Comparison of ENCODE assay signal across 1 cellular context in the genomic region with DNA sequence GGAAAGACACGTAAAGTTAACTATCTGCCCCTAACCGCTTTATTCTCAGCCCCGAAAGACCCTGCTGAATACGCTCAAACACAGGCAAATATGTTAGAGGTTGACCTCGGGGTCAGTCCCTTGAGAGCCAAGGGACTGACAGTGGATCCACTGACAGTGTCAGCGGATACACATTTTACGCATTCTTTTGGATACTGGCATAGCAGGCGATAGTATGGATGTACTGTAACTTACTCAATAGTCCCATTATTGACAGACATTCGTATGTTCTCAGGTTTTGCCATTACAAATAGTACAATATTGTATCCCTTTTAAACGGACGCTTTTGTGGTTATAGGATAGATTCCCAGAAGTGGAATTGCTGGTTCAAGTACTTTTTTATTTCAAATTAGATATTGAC.
TF ChIP-seq lines count a peak whose summit lies in the region.

No MANE protein-coding gene starts in this region.

TF ChIP-seq in A549, 52 proteins besides CTCF, POLR2A, EP300 and RAD21 (continued from another document):
- TF ChIP-seq, protein P1, sequence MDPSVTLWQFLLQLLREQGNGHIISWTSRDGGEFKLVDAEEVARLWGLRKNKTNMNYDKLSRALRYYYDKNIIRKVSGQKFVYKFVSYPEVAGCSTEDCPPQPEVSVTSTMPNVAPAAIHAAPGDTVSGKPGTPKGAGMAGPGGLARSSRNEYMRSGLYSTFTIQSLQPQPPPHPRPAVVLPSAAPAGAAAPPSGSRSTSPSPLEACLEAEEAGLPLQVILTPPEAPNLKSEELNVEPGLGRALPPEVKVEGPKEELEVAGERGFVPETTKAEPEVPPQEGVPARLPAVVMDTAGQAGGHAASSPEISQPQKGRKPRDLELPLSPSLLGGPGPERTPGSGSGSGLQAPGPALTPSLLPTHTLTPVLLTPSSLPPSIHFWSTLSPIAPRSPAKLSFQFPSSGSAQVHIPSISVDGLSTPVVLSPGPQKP (IDR thresholded peaks at IDR 0.05; ENCODE audit: low read depth, low read length): no peak
- TF ChIP-seq FOXS1 (CRISPR knock-in tag; IDR thresholded peaks at IDR 0.05) (no peak), NFE2L2 (conservative IDR thresholded peaks at IDR 0.05; ENCODE audit: low read length) (no peak), HEYL (CRISPR knock-in tag; IDR thresholded peaks at IDR 0.05) (no peak), ZC3H11A (IDR thresholded peaks at IDR 0.05) (no peak), JUN (IDR thresholded peaks at IDR 0.05) (no peak), CBX8 (IDR thresholded peaks at IDR 0.05) (no peak)
- TF ChIP-seq, protein P2, sequence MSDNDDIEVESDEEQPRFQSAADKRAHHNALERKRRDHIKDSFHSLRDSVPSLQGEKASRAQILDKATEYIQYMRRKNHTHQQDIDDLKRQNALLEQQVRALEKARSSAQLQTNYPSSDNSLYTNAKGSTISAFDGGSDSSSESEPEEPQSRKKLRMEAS (IDR thresholded peaks at IDR 0.05): no peak
- TF ChIP-seq, protein P3, sequence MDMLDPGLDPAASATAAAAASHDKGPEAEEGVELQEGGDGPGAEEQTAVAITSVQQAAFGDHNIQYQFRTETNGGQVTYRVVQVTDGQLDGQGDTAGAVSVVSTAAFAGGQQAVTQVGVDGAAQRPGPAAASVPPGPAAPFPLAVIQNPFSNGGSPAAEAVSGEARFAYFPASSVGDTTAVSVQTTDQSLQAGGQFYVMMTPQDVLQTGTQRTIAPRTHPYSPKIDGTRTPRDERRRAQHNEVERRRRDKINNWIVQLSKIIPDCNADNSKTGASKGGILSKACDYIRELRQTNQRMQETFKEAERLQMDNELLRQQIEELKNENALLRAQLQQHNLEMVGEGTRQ (IDR thresholded peaks at IDR 0.05): no peak
